Comparison of ENCODE assay signal across 12 cellular contexts in the genomic region with DNA sequence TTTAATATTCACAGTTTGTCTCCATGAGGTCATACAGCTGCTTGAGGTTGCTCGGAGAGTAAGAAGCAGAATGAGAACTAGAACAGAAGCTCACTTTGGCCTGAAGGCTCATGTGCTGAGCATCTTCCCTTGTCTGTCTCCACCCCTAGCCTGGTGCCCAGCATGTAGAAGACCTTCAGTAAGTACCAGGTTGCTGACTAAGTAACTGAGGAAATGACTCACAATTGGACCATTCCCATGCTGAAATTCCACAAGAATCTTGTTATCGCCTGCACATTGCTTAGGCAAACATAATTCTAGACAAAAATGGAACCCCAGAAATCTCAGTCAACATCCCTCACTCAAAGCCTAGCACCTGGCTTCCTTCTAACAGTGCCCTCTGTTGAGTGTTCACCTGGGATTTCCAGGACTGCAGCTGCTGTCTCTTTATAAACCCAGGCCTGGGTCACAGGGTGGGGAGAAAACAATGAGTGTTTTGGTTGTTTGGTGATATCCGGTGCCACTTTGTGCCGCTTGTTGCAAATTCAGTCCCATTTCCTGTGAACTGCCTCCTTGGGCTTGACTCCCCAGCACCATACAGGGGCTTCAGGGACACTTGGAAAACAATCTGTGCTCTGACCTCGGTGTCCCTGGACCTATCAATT.
A peak's percentile ranks its signal among the peaks of the same experiment; 100 is the strongest.
DNase-seq lines count a peak whose midpoint lies in the region; ATAC-seq and TF ChIP-seq lines count a peak whose summit lies in the region.
"Had no signal": no experiment of that assay in that cellular context is flagged by ENCODE, and none has a peak within 500 bp of the region (broad histone marks: within the 10 kb centered on the region; RNA-seq: fewer than 3 reads in every experiment).

No MANE protein-coding gene starts in this region.

- TF ChIP-seq CTCF in AG04450 (IDR thresholded peaks at IDR 0.05; ENCODE audit: low read depth, low read length) (no peak), uterus (IDR thresholded peaks at IDR 0.05) (no peak)

- H3K9ac ChIP-seq in adipocyte (ENCODE audit: low read length): no peak overlapping the region

- peak; percentile 56 for DNase-seq in AG04450 (ENCODE audit: low read depth, low spot score)
- peak; percentile 88 for DNase-seq in HCEC 1CT
- DNase-seq in adipocyte (ENCODE audit: low read depth): peak; percentile 74
- DNase-seq in iris pigment epithelial cell (ENCODE audit: low read depth): peak; percentile 93
- no peak for DNase-seq in uterus
- DNase-seq in activated gamma-delta T cell treated with Interleukin-2 at 50 U/mL for 16 hours: no peak
- DNase-seq: activated CD8-positive, alpha-beta memory T cell treated with anti-CD3 and anti-CD28 coated beads for 24 hours; KBM-7; Peyer's patch; posterior cingulate gyrus had no signal

- CTCF ChIA-PET in AG04450 (lab: Charles Lee): interaction anchor here (0.5 to 5.0 kb wide), 6 partner anchors 8 to 650 kb away, joined by 4 to 31 read pairs (median 14); no protein-coding TSS in a partner anchor

- H3K27me3 ChIP-seq in AG04450 (ENCODE audit: control insufficient read depth, insufficient read depth, low read length) (no peaks in the 10 kb centered on the region), adipocyte (replicated peaks; ENCODE audit: control insufficient read depth, insufficient read depth, low read length) (no peaks in the 10 kb centered on the region), uterus (no peaks in the 10 kb centered on the region)
- H3K27me3 ChIP-seq: Peyer's patch had no signal

- H3K4me3 ChIP-seq in AG04450 (ENCODE audit: low read depth, low read length) (no peak overlapping the region), adipocyte (ENCODE audit: low read length) (no peak overlapping the region), uterus (no peak overlapping the region)
- H3K4me3 ChIP-seq: Peyer's patch had no signal

- POLR2A ChIA-PET in AG04450 (lab: Yijun Ruan, JAX): no interaction called here

- intact Hi-C loops in uterus (cut with DNase I; ENCODE audit: low total_unique reads): no loop called here

- H3K36me3 ChIP-seq in adipocyte (ENCODE audit: control insufficient read depth, insufficient read depth, low read length, severe bottlenecking) (no peaks in the 10 kb centered on the region), uterus (no peaks in the 10 kb centered on the region)
- H3K36me3 ChIP-seq: Peyer's patch had no signal

- H3K27ac ChIP-seq in AG04450 (ENCODE audit: low read depth, low read length) (no peak overlapping the region), uterus (no peak overlapping the region)
- H3K27ac ChIP-seq: Peyer's patch had no signal

- TF ChIP-seq POLR2A in uterus (IDR thresholded peaks at IDR 0.05): no peak

- H3K9me3 ChIP-seq in AG04450 (ENCODE audit: control insufficient read depth, insufficient read depth, low read length) (peaks cover 3% of the 10 kb centered on the region; the same call in 1 of the 2 replicates), adipocyte (ENCODE audit: control insufficient read depth, low read length) (no peaks in the 10 kb centered on the region), uterus (no peaks in the 10 kb centered on the region)
- H3K9me3 ChIP-seq: Peyer's patch had no signal

- no peak for ATAC-seq in GM18520 (IDR thresholded peaks at IDR 0.05; ENCODE audit: unreplicated experiment)
- ATAC-seq in HG03175 (IDR thresholded peaks at IDR 0.05; ENCODE audit: unreplicated experiment): no peak

- H3K4me1 ChIP-seq in adipocyte (ENCODE audit: control insufficient read depth, insufficient read depth, low read length): peaks cover 16% of the 10 kb centered on the region
- no peaks in the 10 kb centered on the region for H3K4me1 ChIP-seq in uterus
- H3K4me1 ChIP-seq: Peyer's patch had no signal

Comparison
In these comparisons a context has a peak if more than half of its experiments do, and no peak if none do; other contexts are left out.
1. DNase-seq: peak in AG04450 (single experiment), HCEC 1CT (single experiment), adipocyte (single experiment) and iris pigment epithelial cell (single experiment); none in uterus (0 of 2) and activated gamma-delta T cell treated with Interleukin-2 at 50 U/mL for 16 hours (single experiment).